8 cellular contexts compared by ENCODE assay signal in the genomic region with DNA sequence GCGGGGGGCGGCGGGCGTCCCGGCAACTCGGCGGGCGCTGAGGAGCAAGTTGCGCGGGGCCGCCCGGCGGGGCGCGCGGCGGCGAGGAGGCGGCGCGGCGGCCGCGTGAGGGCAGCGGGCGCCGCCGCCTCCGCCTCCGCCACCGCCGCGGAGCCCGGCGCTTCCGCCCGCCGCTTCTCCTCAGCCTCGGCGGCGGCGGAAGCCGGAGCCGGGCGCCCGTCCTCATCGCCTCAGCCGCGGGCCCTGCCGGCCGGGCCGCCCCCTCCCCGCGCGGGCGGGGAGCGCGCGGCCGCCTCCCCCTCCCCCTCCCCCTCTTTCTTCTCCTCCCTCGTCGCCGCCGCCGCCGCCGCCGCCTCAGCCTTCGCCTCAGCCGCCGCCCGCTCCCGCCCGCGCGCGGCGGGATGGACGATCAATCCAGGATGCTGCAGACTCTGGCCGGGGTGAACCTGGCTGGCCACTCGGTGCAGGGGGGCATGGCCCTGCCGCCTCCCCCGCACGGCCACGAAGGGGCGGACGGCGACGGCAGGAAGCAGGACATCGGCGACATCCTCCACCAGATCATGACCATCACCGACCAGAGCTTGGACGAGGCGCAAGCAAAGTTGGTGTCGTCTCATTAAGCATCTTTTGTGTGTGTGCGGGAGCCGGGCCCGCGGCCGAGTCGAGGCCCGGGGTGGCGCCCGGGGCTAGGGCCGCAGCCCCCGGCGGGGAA. TPM values are rescaled to one million over a fixed set of nuclear protein-coding genes. Genes with fewer than 3 reads are reported as not detected.
DNase-seq lines count a peak whose midpoint lies in the region; ATAC-seq, FAIRE-seq and TF ChIP-seq lines count a peak whose summit lies in the region.

A gene (plus strand): TSS at position 321 of the 712 bp plus-strand sequence.

- FAIRE-seq in GM19239 (lab: Jason Lieb, UNC) = no peak

- intact Hi-C loops in left colon (cut with DNase I, micrococcal nuclease) = loop anchor here in 1 of 2 donors (10.0 kb wide), 1 partner anchor 192 kb away; no protein-coding TSS in a partner anchor

- H3K4me3 ChIP-seq in WI38 (ENCODE audit: low read depth, low read length) = peak within 1 kb of the TSS; percentile 85

- TF ChIP-seq CTCF in WI38 (IDR thresholded peaks at IDR 0.05; ENCODE audit: low read depth, low read length) = no peak

- ATAC-seq in GM21447 (IDR thresholded peaks at IDR 0.05; ENCODE audit: unreplicated experiment) = peak; percentile 20
- peak; percentile 3 for ATAC-seq in left colon

- in situ Hi-C loops in KBM-7 (cut with MboI; ENCODE audit: low pct_unique_long_range_greater_than_20kb, low sequenced_read_pairs) = no loop called here

- DNase-seq in D341Med (ENCODE audit: low spot score) = peak; percentile 78
- DNase-seq in KBM-7 = peak; percentile 51
- peak; percentile 45 for DNase-seq in cerebellum (ENCODE audit: low spot score)
- DNase-seq in left colon = peak; percentile 44 to 66
- peak; percentile 35 for DNase-seq in stimulated activated CD4-positive, alpha-beta T cell treated with anti-CD3 and anti-CD28 coated beads, Interleukin-2, amount 100 ng/mL, for 4 hours (ENCODE audit: low read depth)
- DNase-seq in GM19239 (ENCODE audit: insufficient read length, low spot score) = no peak

RNA-seq across cellular contexts. Expression of the gene that starts here (rescaled TPM):
- total RNA-seq in cerebellum = 123 TPM
- 10 to 100 TPM in 1 of 2 donors, 1 to 10 TPM in 1; 8.9 to 13.2 TPM for total RNA-seq in left colon
